In the genomic region with DNA sequence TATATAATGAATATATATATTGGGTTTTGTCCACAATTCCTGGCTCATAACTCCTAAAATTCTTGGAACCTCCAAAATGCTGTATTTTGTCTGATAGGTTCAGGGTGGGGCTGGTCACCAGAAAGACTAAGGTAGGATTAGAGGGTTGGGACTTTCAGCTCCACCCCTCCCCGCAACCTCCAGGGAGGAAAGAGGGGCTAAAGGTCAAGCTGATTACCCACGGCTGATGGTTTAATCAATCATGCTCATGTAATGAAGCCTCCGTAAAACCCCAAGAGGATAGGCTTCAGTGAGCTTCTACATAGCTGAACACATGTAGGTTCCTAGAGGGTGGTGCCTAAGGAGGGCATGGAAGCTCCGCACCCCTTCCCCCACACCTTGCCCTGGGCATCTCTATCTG, we compare ENCODE assay signal across 15 cellular contexts.
"Had no signal": no experiment of that assay in that cellular context is flagged by ENCODE, and none has a peak within 500 bp of the region (broad histone marks: within the 10 kb centered on the region; RNA-seq: fewer than 3 reads in every experiment).

No MANE protein-coding gene starts in this region.

- H3K36me3 ChIP-seq: prostate gland, thoracic aorta, uterus had no signal

- H2AFZ ChIP-seq: hepatocyte had no signal

- DNase-seq: cortex of kidney had no signal

- H3K27me3 ChIP-seq: heart left ventricle, hepatocyte, tibial nerve, upper lobe of right lung, uterus had no signal

- H3K27me3 Mint-ChIP-seq: naive B cell; natural killer cell treated with Interleukin-12 subunit alpha and Interleukin-12 subunit beta and Interleukin-15 and Interleukin-18, amount 100 ng/mL, for 72 hours; stimulated activated naive B cell treated with anti-CD40 and anti-IgM and Interleukin-4, amounts not matched to agents 10 μg/mL and 1 μg/mL and 100 μg/mL, for 72 hours; stimulated activated naive CD8-positive, alpha-beta T cell treated with anti-CD3 and anti-CD28 coated beads, Interleukin-15, Interleukin-2, amounts not matched to agents 100 ng/mL and 50 ng/mL, for 24 hours had no signal

- H3K27ac Mint-ChIP-seq: mesothelial cell of epicardium; stimulated activated naive B cell treated with anti-CD40 and anti-IgM and Interleukin-4, amounts not matched to agents 10 μg/mL and 1 μg/mL and 100 μg/mL, for 72 hours had no signal

- H3K4me3 ChIP-seq: heart left ventricle, hepatocyte, mucosa of descending colon, prostate gland, skin epidermis, thoracic aorta, tibial nerve, upper lobe of right lung, uterus had no signal

- H3K4me2 ChIP-seq: hepatocyte had no signal

- H3K9me3 ChIP-seq: heart left ventricle, mucosa of descending colon, prostate gland, thoracic aorta, tibial nerve, upper lobe of right lung, uterus had no signal

- H3K9me3 Mint-ChIP-seq: mesothelial cell of epicardium; naive B cell; natural killer cell treated with Interleukin-12 subunit alpha and Interleukin-12 subunit beta and Interleukin-15 and Interleukin-18, amount 100 ng/mL, for 72 hours; stimulated activated naive B cell treated with anti-CD40 and anti-IgM and Interleukin-4, amounts not matched to agents 10 μg/mL and 1 μg/mL and 100 μg/mL, for 72 hours; stimulated activated naive CD8-positive, alpha-beta T cell treated with anti-CD3 and anti-CD28 coated beads, Interleukin-15, Interleukin-2, amounts not matched to agents 100 ng/mL and 50 ng/mL, for 24 hours had no signal

- H3K79me2 ChIP-seq: hepatocyte had no signal

- H3K27ac ChIP-seq: hepatocyte, prostate gland, skin epidermis, thoracic aorta, tibial nerve, upper lobe of right lung, uterus had no signal

- H3K4me1 ChIP-seq: upper lobe of right lung had no signal

- H3K4me3 Mint-ChIP-seq: mesothelial cell of epicardium; naive B cell; natural killer cell treated with Interleukin-12 subunit alpha and Interleukin-12 subunit beta and Interleukin-15 and Interleukin-18, amount 100 ng/mL, for 72 hours; stimulated activated naive B cell treated with anti-CD40 and anti-IgM and Interleukin-4, amounts not matched to agents 10 μg/mL and 1 μg/mL and 100 μg/mL, for 72 hours; stimulated activated naive CD8-positive, alpha-beta T cell treated with anti-CD3 and anti-CD28 coated beads, Interleukin-15, Interleukin-2, amounts not matched to agents 100 ng/mL and 50 ng/mL, for 24 hours had no signal
